23 cellular contexts compared by ENCODE assay signal in genomic region chr5:1727571-1727970, GRCh38.
A peak's percentile ranks its signal among the peaks of the same experiment; 100 is the strongest.
DNase-seq lines count a peak whose midpoint lies in the region; ATAC-seq, FAIRE-seq and TF ChIP-seq lines count a peak whose summit lies in the region.
"Had no signal": no experiment of that assay in that cellular context is flagged by ENCODE, and none has a peak within 500 bp of the region (broad histone marks: within the 10 kb centered on the region; RNA-seq: fewer than 3 reads in every experiment).

No MANE protein-coding gene starts in this region.

- H3K27ac ChIP-seq in right lobe of liver, result no peak overlapping the region
- H3K27ac ChIP-seq in HepG2 (ENCODE audit: extremely low read length, insufficient read depth, low read length), result no peak overlapping the region
- H3K27ac ChIP-seq in neuronal stem cell (replicated peaks; ENCODE audit: low read length), result no peak overlapping the region
- H3K27ac ChIP-seq in upper lobe of right lung, result no peak overlapping the region
- no peak overlapping the region for H3K27ac ChIP-seq in brain microvascular endothelial cell
- H3K27ac ChIP-seq: adrenal gland, cardiac muscle cell had no signal

- H3K4me1 ChIP-seq in right lobe of liver (no peaks in the 10 kb centered on the region), HepG2 (ENCODE audit: insufficient read depth, low read length) (no peaks in the 10 kb centered on the region), neuronal stem cell (ENCODE audit: control insufficient read depth in 2 of 2, insufficient read depth in 1 of 2, low read depth in 1 of 2, low read length in 2 of 2) (peaks cover 0 to 12% of the 10 kb centered on the region in 2 donors), upper lobe of right lung (no peaks in the 10 kb centered on the region)
- H3K4me1 ChIP-seq: adrenal gland had no signal

- no peak overlapping the region for H3K4me3 Mint-ChIP-seq in chondrocyte (ENCODE audit: unreplicated experiment)
- H3K4me3 Mint-ChIP-seq: activated T-helper 17 cell treated with anti-CD3 and anti-CD28 coated beads, Interleukin-2, amount 50 U/mL, for 72 hours; memory B cell; naive thymus-derived CD4-positive, alpha-beta T cell had no signal

- no peak for TF ChIP-seq EP300 in HepG2 (IDR thresholded peaks at IDR 0.05; ENCODE audit: low read depth in 2 of 2, low read length in 2 of 2)
- no peak for TF ChIP-seq EP300 in HepG2 (CRISPR knock-in tag; IDR thresholded peaks at IDR 0.05; ENCODE audit: borderline replicate concordance)

- H2AK5ac ChIP-seq in neuronal stem cell (ENCODE audit: low read depth, low read length), result peak overlapping the region; percentile 50

- no peak for FAIRE-seq in HepG2 (lab: Jason Lieb, UNC)
- FAIRE-seq: GM18507 had no signal

- WGBS in right lobe of liver (ENCODE audit: insufficient coverage, low coverage, low lambda C conversion rate, missing lambda C conversion rate), result 50% methylated on average over 2 of the region's 19 CpGs
- WGBS in HepG2 (ENCODE audit: low lambda C conversion rate), result 35% methylated on average over 4 of the region's 19 CpGs
- no CpG with 5 or more reads among the region's 19 CpGs for WGBS in neuronal stem cell (ENCODE audit: extremely low coverage in 2 of 2, insufficient read length in 2 of 2, insufficient replicate concordance in 1 of 2), 2 donors

- TF ChIP-seq POLR2A in right lobe of liver (IDR thresholded peaks at IDR 0.05) (no peak), HepG2 (IDR thresholded peaks at IDR 0.05; ENCODE audit: insufficient read depth in 1 of 2, low read depth in 2 of 2, low read length in 2 of 2) (no peak)

- TF ChIP-seq RAD21 in HepG2 (CRISPR knock-in tag; IDR thresholded peaks at IDR 0.05), result no peak

- H3K79me1 ChIP-seq in neuronal stem cell (ENCODE audit: low read depth, low read length), result no peaks in the 10 kb centered on the region

- ATAC-seq in right lobe of liver (no peak), HepG2 (no peak), upper lobe of right lung (no peak)
- ATAC-seq: activated T-helper 17 cell treated with anti-CD3 and anti-CD28 coated beads, Interleukin-2, amount 50 U/mL, for 72 hours; naive thymus-derived CD4-positive, alpha-beta T cell had no signal

- H2BK12ac ChIP-seq in neuronal stem cell (ENCODE audit: low read length), result no peak overlapping the region

- intact Hi-C loops in right lobe of liver (cut with DNase I), result no loop called here
- intact Hi-C loops in HepG2 (cut with micrococcal nuclease; ENCODE audit: unreplicated experiment), result no loop called here
- intact Hi-C loops in upper lobe of right lung (cut with DNase I), result no loop called here

- H3K36me3 ChIP-seq in right lobe of liver (no peaks in the 10 kb centered on the region), HepG2 (replicated peaks in 1 of 2; ENCODE audit: control insufficient read depth in 1 of 2, insufficient read depth in 2 of 2, low read length in 2 of 2) (no peaks in the 10 kb centered on the region), neuronal stem cell (replicated peaks in 1 of 2; ENCODE audit: control insufficient read depth in 2 of 2, insufficient read depth in 2 of 2, low read length in 2 of 2) (no peaks in the 10 kb centered on the region), upper lobe of right lung (no peaks in the 10 kb centered on the region), brain microvascular endothelial cell (replicated peaks) (no peaks in the 10 kb centered on the region)
- H3K36me3 ChIP-seq: adrenal gland, cardiac muscle cell had no signal

- H3K79me2 ChIP-seq in HepG2 (ENCODE audit: insufficient read depth, low read length), result no peaks in the 10 kb centered on the region

- no peak overlapping the region for H2BK5ac ChIP-seq in neuronal stem cell (ENCODE audit: low read length)

- no peaks in the 10 kb centered on the region for H4K20me1 ChIP-seq in HepG2 (ENCODE audit: insufficient read depth, low read length)

- H2BK120ac ChIP-seq in neuronal stem cell (ENCODE audit: low read depth, low read length), result peak overlapping the region; percentile 82

- H3K23ac ChIP-seq in neuronal stem cell (ENCODE audit: low read depth, low read length, poor library complexity), result no peak overlapping the region

- H2BK15ac ChIP-seq in neuronal stem cell (ENCODE audit: low read length), result no peak overlapping the region

- H3K9me3 Mint-ChIP-seq in chondrocyte (ENCODE audit: low read depth), result no peaks in the 10 kb centered on the region
- H3K9me3 Mint-ChIP-seq: activated T-helper 17 cell treated with anti-CD3 and anti-CD28 coated beads, Interleukin-2, amount 50 U/mL, for 72 hours; memory B cell; naive thymus-derived CD4-positive, alpha-beta T cell had no signal

- POLR2A ChIA-PET in HepG2 (lab: Yijun Ruan, JAX), result no interaction called here

- H3K27me3 ChIP-seq in right lobe of liver (no peaks in the 10 kb centered on the region), HepG2 (ENCODE audit: control insufficient read depth in 1 of 2, insufficient read depth in 2 of 2, low read length in 2 of 2) (peaks cover 15 to 73% of the 10 kb centered on the region in 2 experiments), neuronal stem cell (ENCODE audit: control insufficient read depth in 3 of 3, insufficient read depth in 3 of 3, low read depth in 1 of 3, low read length in 3 of 3) (peaks cover 2 to 12% (median 2%) of the 10 kb centered on the region in 3 experiments), upper lobe of right lung (no peaks in the 10 kb centered on the region), brain microvascular endothelial cell (replicated peaks) (no peaks in the 10 kb centered on the region)
- H3K27me3 ChIP-seq: adrenal gland had no signal

- peaks cover 14% of the 10 kb centered on the region for H3K27me3 Mint-ChIP-seq in chondrocyte (ENCODE audit: low read depth)

- DNase-seq in right lobe of liver (peak in 2 of 3 donors; percentile 12 to 35), HepG2 (ENCODE audit: low spot score) (no peak), chondrocyte (ENCODE audit: low spot score) (peak; percentile 92), neuronal stem cell (ENCODE audit: low spot score) (no peak), upper lobe of right lung (peak; percentile 48), SKM-1 treated with dmso at 0.1 percent for 144 hours (lab: John Stamatoyannopoulos, UW; ENCODE audit: unreplicated experiment) (no peak), brain microvascular endothelial cell (no peak), DMS114 treated with DMSO at 0.1 percent for 48 hours (lab: John Stamatoyannopoulos, UW; ENCODE audit: unreplicated experiment) (no peak)
- DNase-seq: activated CD4-positive, alpha-beta T cell treated with anti-CD3 and anti-CD28 coated beads, Interleukin-2, amount 50 U/mL, for 4 hours; effector CD8-positive, alpha-beta T cell; glutamatergic neuron; GOT3; NCI-H1436; NCI-H2171 treated with DMSO at 0.1 percent for 48 hours; NCI-H82; stimulated activated CD4-positive, alpha-beta T cell treated with anti-CD3 and anti-CD28 coated beads, Interleukin-15, amount 100 ng/mL, for 24 hours; stimulated activated naive CD4-positive, alpha-beta T cell treated with Interleukin-2 at 50 U/mL for 16 hours had no signal

- CTCF ChIA-PET in HepG2 (lab: Yijun Ruan, JAX; ENCODE audit: low intra/inter-chr PET ratio, low total read pairs), result no interaction called here

- H3K4me1 Mint-ChIP-seq in chondrocyte (ENCODE audit: low read depth), result no peaks in the 10 kb centered on the region
- H3K4me1 Mint-ChIP-seq: activated T-helper 17 cell treated with anti-CD3 and anti-CD28 coated beads, Interleukin-2, amount 50 U/mL, for 72 hours; memory B cell had no signal

- H4K91ac ChIP-seq in neuronal stem cell (ENCODE audit: low read depth, low read length, poor library complexity), result no peak overlapping the region

- H3K9ac ChIP-seq in HepG2 (ENCODE audit: insufficient read depth, low read depth, low read length), result no peak overlapping the region
- H3K9ac ChIP-seq in neuronal stem cell (ENCODE audit: low read depth, low read length, poor library complexity), result no peak overlapping the region

- peak overlapping the region; percentile 86 for H3K14ac ChIP-seq in neuronal stem cell (ENCODE audit: low read length)

- no TSS peak for BruUV-seq in HepG2 (replicated peaks; lab: Mats Ljungman, UMichigan)

- H3K9me3 ChIP-seq in right lobe of liver (no peaks in the 10 kb centered on the region), HepG2 (ENCODE audit: low read length) (no peaks in the 10 kb centered on the region), neuronal stem cell (replicated peaks in 1 of 2; ENCODE audit: control insufficient read depth in 2 of 2, insufficient read depth in 1 of 2, low read depth in 1 of 2, low read length in 2 of 2) (no peaks in the 10 kb centered on the region), upper lobe of right lung (no peaks in the 10 kb centered on the region)
- H3K9me3 ChIP-seq: adrenal gland had no signal

- in situ Hi-C loops in HepG2 (cut with HindIII; ENCODE audit: extremely low pct_ligation_motif_present, low pct_unique_long_range_greater_than_20kb) (no loop called here), brain microvascular endothelial cell (cut with HindIII; ENCODE audit: low pct_ligation_motif_present, low sequenced_read_pairs) (no loop called here)

- TF ChIP-seq CTCF in right lobe of liver (IDR thresholded peaks at IDR 0.05) (no peak), HepG2 (CRISPR knock-in tag; IDR thresholded peaks at IDR 0.05) (no peak), chondrocyte (IDR thresholded peaks at IDR 0.05) (no peak), upper lobe of right lung (IDR thresholded peaks at IDR 0.05) (no peak), brain microvascular endothelial cell (IDR thresholded peaks at IDR 0.05; ENCODE audit: low read depth, low read length, missing control alignments) (no peak)

- H3K4me2 ChIP-seq in HepG2 (ENCODE audit: low read depth, low read length), result no peak overlapping the region
- no peak overlapping the region for H3K4me2 ChIP-seq in neuronal stem cell (ENCODE audit: insufficient read depth, low read length, poor library complexity, severe bottlenecking)

- H3K36me3 Mint-ChIP-seq in chondrocyte (ENCODE audit: low read depth), result no peaks in the 10 kb centered on the region
- H3K36me3 Mint-ChIP-seq: memory B cell; naive thymus-derived CD4-positive, alpha-beta T cell had no signal

- H3K4me3 ChIP-seq in right lobe of liver (no peak overlapping the region), HepG2 (replicated peaks in 1 of 3; ENCODE audit: insufficient read depth in 1 of 3, low read depth in 2 of 3, low read length in 3 of 3) (no peak overlapping the region), neuronal stem cell (ENCODE audit: low read length in 2 of 2) (no peak overlapping the region), upper lobe of right lung (no peak overlapping the region), brain microvascular endothelial cell (ENCODE audit: low read depth, low read length) (no peak overlapping the region)
- H3K4me3 ChIP-seq: adrenal gland, cardiac muscle cell had no signal

- no peak overlapping the region for H3K4ac ChIP-seq in neuronal stem cell (ENCODE audit: low read length)

- H2AFZ ChIP-seq in HepG2 (ENCODE audit: low read length) (no peak overlapping the region), neuronal stem cell (ENCODE audit: low read length) (no peak overlapping the region)

- H3K18ac ChIP-seq in neuronal stem cell (ENCODE audit: low read length), result no peak overlapping the region

- H3K27ac Mint-ChIP-seq in chondrocyte (ENCODE audit: unreplicated experiment), result no peak overlapping the region
- H3K27ac Mint-ChIP-seq: activated T-helper 17 cell treated with anti-CD3 and anti-CD28 coated beads, Interleukin-2, amount 50 U/mL, for 72 hours; memory B cell; naive thymus-derived CD4-positive, alpha-beta T cell had no signal

- no peak overlapping the region for H4K8ac ChIP-seq in neuronal stem cell (ENCODE audit: low read depth, low read length)

TF ChIP-seq in HepG2, 621 proteins besides CTCF, POLR2A, EP300 and RAD21 (continues in another document):
- TF ChIP-seq CCDC6 (CRISPR knock-in tag; IDR thresholded peaks at IDR 0.05), result no peak

Comparison
In these comparisons a context has a peak if more than half of its experiments do, and no peak if none do; other contexts are left out.
1. DNase-seq: peak in right lobe of liver (2 of 3), chondrocyte (single experiment) and upper lobe of right lung (single experiment); none in HepG2 (single experiment), neuronal stem cell (single experiment), SKM-1 treated with dmso at 0.1 percent for 144 hours (single experiment), brain microvascular endothelial cell (single experiment) and DMS114 treated with DMSO at 0.1 percent for 48 hours (single experiment).